Comparison of ENCODE assay signal across 19 cellular contexts in the genomic region with DNA sequence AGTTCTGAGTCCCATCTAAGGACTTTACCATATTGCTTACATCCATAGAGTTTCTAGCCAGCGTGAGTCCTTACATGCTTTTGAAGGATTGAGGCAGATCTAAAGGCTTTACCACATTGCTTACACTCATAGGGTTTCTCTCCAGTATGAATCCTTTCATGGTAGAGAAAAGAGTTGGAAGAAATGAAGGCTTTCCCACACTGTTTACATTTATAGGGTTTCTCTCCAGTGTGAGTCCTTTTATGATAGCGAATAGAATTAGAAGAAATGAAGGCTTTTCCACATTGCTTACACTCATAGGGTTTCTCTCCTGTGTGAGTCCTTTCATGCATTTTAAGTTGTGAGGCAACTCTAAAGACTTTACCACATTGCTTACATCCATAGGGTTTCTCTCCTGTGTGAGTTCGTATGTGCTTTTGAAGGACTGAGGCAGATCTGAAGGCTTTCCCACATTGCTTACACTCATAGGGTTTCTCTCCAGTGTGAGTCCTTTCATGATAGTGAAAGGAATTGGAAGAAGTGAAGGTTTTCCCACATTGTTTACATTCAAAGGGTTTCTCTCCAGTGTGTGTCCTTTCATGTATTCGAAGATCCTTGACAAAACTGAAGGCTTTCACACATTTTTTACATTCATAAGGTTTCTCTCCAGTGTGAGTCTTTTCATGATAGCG. TPM values are rescaled to one million over a fixed set of nuclear protein-coding genes. Genes with fewer than 3 reads are reported as not detected.
A peak's percentile ranks its signal among the peaks of the same experiment; 100 is the strongest.
DNase-seq lines count a peak whose midpoint lies in the region; ATAC-seq and TF ChIP-seq lines count a peak whose summit lies in the region.
"Had no signal": no experiment of that assay in that cellular context is flagged by ENCODE, and none has a peak within 500 bp of the region (broad histone marks: within the 10 kb centered on the region; RNA-seq: fewer than 3 reads in every experiment).

No MANE protein-coding gene starts in this region.

- H3K27ac ChIP-seq in Panc1 (ENCODE audit: low read length): no peak overlapping the region
- H3K27ac ChIP-seq: SJCRH30 had no signal

- H3K9me3 ChIP-seq in Panc1 (ENCODE audit: control insufficient read depth, insufficient read depth, low read depth, low read length): peaks cover 27% of the 10 kb centered on the region

- peaks cover 32 to 43% of the 10 kb centered on the region in 2 donors for H3K36me3 Mint-ChIP-seq in activated T-cell treated with anti-CD3 and anti-CD28 coated beads, Interleukin-2, amount 50 U/mL, for 72 hours (ENCODE audit: insufficient read depth in 2 of 2)

- H3K27me3 Mint-ChIP-seq in activated T-cell treated with anti-CD3 and anti-CD28 coated beads, Interleukin-2, amount 50 U/mL, for 72 hours (ENCODE audit: low read depth): no peaks in the 10 kb centered on the region
- H3K27me3 Mint-ChIP-seq: CD4-positive, alpha-beta T cell had no signal

- H3K36me3 ChIP-seq in Panc1 (ENCODE audit: control insufficient read depth, insufficient read depth, low read length): no peaks in the 10 kb centered on the region

- H3K4me3 Mint-ChIP-seq in activated T-cell treated with anti-CD3 and anti-CD28 coated beads, Interleukin-2, amount 50 U/mL, for 72 hours: no peak overlapping the region
- H3K4me3 Mint-ChIP-seq: CD4-positive, alpha-beta T cell had no signal

- peaks cover 5 to 28% of the 10 kb centered on the region in 2 donors for H3K9me3 Mint-ChIP-seq in activated T-cell treated with anti-CD3 and anti-CD28 coated beads, Interleukin-2, amount 50 U/mL, for 72 hours

- no peak for DNase-seq in activated T-cell treated with anti-CD3 and anti-CD28 coated beads, Interleukin-2, amount 50 U/mL, for 72 hours
- DNase-seq in activated T-cell treated with anti-CD3 and anti-CD28 coated beads, Interleukin-2, amount 50 U/mL, for 1 hour: no peak
- DNase-seq in Panc1 (ENCODE audit: low read depth, low spot score): no peak
- peak; percentile 11 to 20 for DNase-seq in erythroblast (lab: John Stamatoyannopoulos, UW)
- no peak for DNase-seq in head of caudate nucleus
- DNase-seq in NCI-H2029 treated with DMSO at 0.1 percent for 48 hours (lab: John Stamatoyannopoulos, UW): no peak
- DNase-seq in NCI-H1092 (lab: John Stamatoyannopoulos, UW): no peak
- DNase-seq: 8988T; Caco-2; CD4-positive, alpha-beta T cell; GOT3; KG1; MV-4-11; NCI-H1417 treated with DMSO at 0.1 percent for 48 hours; NCI-H187 treated with DMSO at 0.1 percent for 48 hours; NCI-H345; NCI-H524 treated with DMSO at 0.1 percent for 48 hours; SJCRH30 had no signal

- BruUV-seq in Panc1 (replicated peaks; lab: Mats Ljungman, UMichigan): TSS peak; percentile 61

- no peak for ATAC-seq in activated T-cell treated with anti-CD3 and anti-CD28 coated beads, Interleukin-2, amount 50 U/mL, for 72 hours (replicated peaks in 1 of 2)
- ATAC-seq in Panc1 (no peak), HG03571 (IDR thresholded peaks at IDR 0.05; ENCODE audit: unreplicated experiment) (no peak)

- intact Hi-C loops in Panc1 (cut with micrococcal nuclease; ENCODE audit: unreplicated experiment): no loop called here
- intact Hi-C loops in head of caudate nucleus (cut with DNase I): no loop called here

- no peaks in the 10 kb centered on the region for H3K27me3 ChIP-seq in Panc1 (ENCODE audit: control insufficient read depth, insufficient read depth, low read length)
- H3K27me3 ChIP-seq: SJCRH30 had no signal

- peak overlapping the region; percentile 31 for H3K27ac Mint-ChIP-seq in activated T-cell treated with anti-CD3 and anti-CD28 coated beads, Interleukin-2, amount 50 U/mL, for 72 hours
- H3K27ac Mint-ChIP-seq: CD4-positive, alpha-beta T cell had no signal

- no peaks in the 10 kb centered on the region for H3K4me1 Mint-ChIP-seq in activated T-cell treated with anti-CD3 and anti-CD28 coated beads, Interleukin-2, amount 50 U/mL, for 72 hours (ENCODE audit: low read depth)

- TF ChIP-seq CTCF in Panc1 (IDR thresholded peaks at IDR 0.05): no peak

- H3K4me1 ChIP-seq in Panc1 (ENCODE audit: control insufficient read depth, insufficient read depth, low read length): no peaks in the 10 kb centered on the region
- H3K4me1 ChIP-seq: Caco-2, SJCRH30 had no signal

- CTCF ChIA-PET in Panc1 (lab: Charles Lee): no interaction called here

- TF ChIP-seq POLR2A in erythroblast (IDR thresholded peaks at IDR 0.05; ENCODE audit: low read length): no peak

- no peak overlapping the region for H3K4me3 ChIP-seq in Panc1 (ENCODE audit: low read depth in 2 of 2, low read length in 2 of 2)
- H3K4me3 ChIP-seq: SJCRH30 had no signal

- POLR2A ChIA-PET in Panc1 (lab: Charles Lee): interaction anchor here (0.6 kb wide), 1 partner anchor 31 kb away, joined by 11 read pairs; no protein-coding TSS in a partner anchor

- in situ Hi-C loops in Panc1 (cut with HindIII; ENCODE audit: low pct_unique_long_range_greater_than_20kb, low sequenced_read_pairs): no loop called here

RNA-seq across cellular contexts. Expression of a gene that starts 8.4 kb away (rescaled TPM):
- 1 to 10 TPM; 1.6 to 2.3 TPM for total RNA-seq in activated T-cell treated with anti-CD3 and anti-CD28 coated beads, Interleukin-2, amount 50 U/mL, for 72 hours
- total RNA-seq in Panc1 (2021; ENCODE audit: unreplicated experiment): 4.7 TPM
- polyA plus RNA-seq in Panc1 (2012; ENCODE audit: insufficient read length): 2.6 TPM

RNA-seq across cellular contexts. Expression of a gene that starts 8.9 kb away (rescaled TPM):
- under 1 TPM; 0.39 to 0.55 TPM for total RNA-seq in activated T-cell treated with anti-CD3 and anti-CD28 coated beads, Interleukin-2, amount 50 U/mL, for 72 hours
- 2.1 TPM for total RNA-seq in Panc1 (2021; ENCODE audit: unreplicated experiment)
- 0.34 TPM for polyA plus RNA-seq in Panc1 (2012; ENCODE audit: insufficient read length)
- total RNA-seq: CD4-positive, alpha-beta T cell had no signal

RNA-seq across cellular contexts. Expression of a gene that starts 20.6 kb away (rescaled TPM):
- total RNA-seq in activated T-cell treated with anti-CD3 and anti-CD28 coated beads, Interleukin-2, amount 50 U/mL, for 72 hours: 1 to 10 TPM; 3.6 to 8.4 TPM
- total RNA-seq in Panc1 (2021; ENCODE audit: unreplicated experiment): 8.6 TPM
- 2.2 TPM for polyA plus RNA-seq in Panc1 (2012; ENCODE audit: insufficient read length)

Comparison
In these comparisons a context has a peak if more than half of its experiments do, and no peak if none do; other contexts are left out.
1. DNase-seq: peak in erythroblast (2 of 2); none in activated T-cell treated with anti-CD3 and anti-CD28 coated beads, Interleukin-2, amount 50 U/mL, for 72 hours (0 of 2), activated T-cell treated with anti-CD3 and anti-CD28 coated beads, Interleukin-2, amount 50 U/mL, for 1 hour (single experiment), Panc1 (single experiment), head of caudate nucleus (0 of 42), NCI-H2029 treated with DMSO at 0.1 percent for 48 hours (single experiment) and NCI-H1092 (single experiment).